ENCODE assay signal across 13 cellular contexts in genomic region chr16:2471653-2472487, GRCh38. TPM values are rescaled to one million over a fixed set of nuclear protein-coding genes. Genes with fewer than 3 reads are reported as not detected.
A peak's percentile ranks its signal among the peaks of the same experiment; 100 is the strongest.
DNase-seq lines count a peak whose midpoint lies in the region; ATAC-seq, FAIRE-seq and TF ChIP-seq lines count a peak whose summit lies in the region.
"Had no signal": no experiment of that assay in that cellular context is flagged by ENCODE, and none has a peak within 500 bp of the region (broad histone marks: within the 10 kb centered on the region; RNA-seq: fewer than 3 reads in every experiment).

No MANE protein-coding gene starts in this region.

- ATAC-seq in heart right ventricle, result no peak
- no peak for ATAC-seq in left cardiac atrium
- peak; percentile 63 for ATAC-seq in left lobe of liver

- H3K4me3 ChIP-seq in heart right ventricle (peak overlapping the region in 8 of 10 donors; percentile 2 to 39 (median 26)), ascending aorta (peak overlapping the region; percentile 21 to 30), urinary bladder (ENCODE audit: low read depth, low read length) (peak overlapping the region; percentile 10)

- intact Hi-C loops in heart right ventricle (cut with DNase I), result no loop called here
- intact Hi-C loops in left cardiac atrium (cut with DNase I), result no loop called here
- intact Hi-C loops in ascending aorta (cut with DNase I), result no loop called here

- no peak for DNase-seq in heart right ventricle
- DNase-seq in left cardiac atrium, result no peak
- DNase-seq in ascending aorta (ENCODE audit: low spot score in 2 of 2), result no peak
- DNase-seq in left lobe of liver (ENCODE audit: low spot score), result peak; percentile 90
- no peak for DNase-seq in activated CD4-positive, CD25-positive, alpha-beta regulatory T cell (lab: John Stamatoyannopoulos, UW)
- DNase-seq in D721Med (ENCODE audit: insufficient read length, low spot score), result no peak
- no peak for DNase-seq in SIG-M5 treated with dmso at 0.1 percent for 504 hours (lab: John Stamatoyannopoulos, UW; ENCODE audit: unreplicated experiment)
- DNase-seq: activated CD4-positive, CD25-positive, alpha-beta regulatory T cell treated with anti-CD3 and anti-CD28 coated beads, Interleukin-2, amount 50 U/mL, for 72 hours; naive B cell; NCI-H774 had no signal

- H3K4me1 ChIP-seq in heart right ventricle (peaks cover 27 to 72% (median 61%) of the 10 kb centered on the region in 9 donors), ascending aorta (peaks cover 24 to 42% of the 10 kb centered on the region in 2 donors), urinary bladder (ENCODE audit: insufficient read depth) (peaks cover 2% of the 10 kb centered on the region)

- FAIRE-seq in D721Med (lab: Jason Lieb, UNC), result no peak
- FAIRE-seq: H54 had no signal

- H3K27me3 ChIP-seq in heart right ventricle (peaks cover 11 to 67% (median 42%) of the 10 kb centered on the region in 7 donors), ascending aorta (peaks cover 12% of the 10 kb centered on the region)

- 35 to 39% methylated on average over 61 of the region's 61 CpGs for WGBS in heart right ventricle, 2 donors
- 38% methylated on average over 61 of the region's 61 CpGs for WGBS in urinary bladder

- no peaks in the 10 kb centered on the region for H3K36me3 ChIP-seq in heart right ventricle
- no peaks in the 10 kb centered on the region for H3K36me3 ChIP-seq in ascending aorta
- no peaks in the 10 kb centered on the region for H3K36me3 ChIP-seq in urinary bladder (ENCODE audit: insufficient read depth)

- H3K27ac ChIP-seq in heart right ventricle, result no peak overlapping the region
- no peak overlapping the region for H3K27ac ChIP-seq in ascending aorta
- H3K27ac ChIP-seq in urinary bladder (ENCODE audit: low read depth), result no peak overlapping the region
- H3K27ac ChIP-seq: HL-60 had no signal

- no peaks in the 10 kb centered on the region for H3K9me3 ChIP-seq in heart right ventricle
- no peaks in the 10 kb centered on the region for H3K9me3 ChIP-seq in ascending aorta

- TF ChIP-seq CTCF in heart right ventricle (IDR thresholded peaks at IDR 0.05) (no peak), ascending aorta (IDR thresholded peaks at IDR 0.05) (no peak), D721Med (IDR thresholded peaks at IDR 0.05; ENCODE audit: insufficient read depth, missing control alignments) (no peak)

RNA-seq across cellular contexts. Expression of gene NTN3, which starts 0.8 kb away (rescaled TPM):
- total RNA-seq in heart right ventricle, result under 1 TPM in 3 of 10 donors, not detected in 7; 0.12 to 0.18 (median 0.17) TPM
- not detected for polyA plus RNA-seq in heart right ventricle
- under 1 TPM; 0.39 to 0.65 TPM for total RNA-seq in left cardiac atrium
- not detected for total RNA-seq in ascending aorta
- 3.6 TPM for total RNA-seq in left lobe of liver
- total RNA-seq in urinary bladder, result 5.2 TPM
- polyA plus RNA-seq in urinary bladder, result 0.19 TPM

RNA-seq across cellular contexts. Expression of gene TBC1D24, which starts 3.1 kb away (rescaled TPM):
- 10 to 100 TPM in 4 of 10 donors, 1 to 10 TPM in 6; 6.2 to 14.9 (median 9.2) TPM for total RNA-seq in heart right ventricle
- 1 to 10 TPM; 3.4 to 5.4 TPM for polyA plus RNA-seq in heart right ventricle
- total RNA-seq in left cardiac atrium, result 10 to 100 TPM in 1 of 2 donors, 1 to 10 TPM in 1; 9.8 to 15.1 TPM
- 22.5 TPM for total RNA-seq in ascending aorta
- 32.5 TPM for total RNA-seq in left lobe of liver
- total RNA-seq in urinary bladder, result 11.2 TPM
- polyA plus RNA-seq in urinary bladder, result 5.8 TPM

RNA-seq across cellular contexts. Expression of gene TEDC2, which starts 12.0 kb away (rescaled TPM):
- total RNA-seq in heart right ventricle (1 to 10 TPM in 4 of 10 donors, under 1 TPM in 6; 0.47 to 1.9 (median 0.95) TPM), left cardiac atrium (1 to 10 TPM in 1 of 2 donors, under 1 TPM in 1; 0.47 to 2.8 TPM), ascending aorta (not detected), left lobe of liver (0.63 TPM), urinary bladder (2.4 TPM)
- polyA plus RNA-seq in heart right ventricle (1 to 10 TPM in 1 of 2 donors, under 1 TPM in 1; 0.29 to 2.3 TPM), urinary bladder (1.1 TPM)

RNA-seq across cellular contexts. Expression of gene ATP6V0C, which starts 41.9 kb away (rescaled TPM):
- 100 to 1,000 TPM; 104 to 209 (median 130) TPM for total RNA-seq in heart right ventricle
- 100 to 1,000 TPM in 1 of 2 donors, 10 to 100 TPM in 1; 58.5 to 243 TPM for polyA plus RNA-seq in heart right ventricle
- total RNA-seq in left cardiac atrium, result 100 to 1,000 TPM; 162 to 197 TPM
- total RNA-seq in ascending aorta, result 91.9 TPM
- 87.0 TPM for total RNA-seq in left lobe of liver
- 15.0 TPM for total RNA-seq in urinary bladder
- polyA plus RNA-seq in urinary bladder, result 193 TPM

RNA-seq across cellular contexts. Expression of gene CCNF, which starts 42.6 kb away (rescaled TPM):
- total RNA-seq in heart right ventricle, result 1 to 10 TPM in 6 of 10 donors, under 1 TPM in 4; 0.62 to 3.4 (median 1.1) TPM
- under 1 TPM; 0.51 to 0.93 TPM for polyA plus RNA-seq in heart right ventricle
- total RNA-seq in left cardiac atrium, result 1 to 10 TPM; 1.6 to 2.1 TPM
- 0.43 TPM for total RNA-seq in ascending aorta
- total RNA-seq in left lobe of liver, result 2.0 TPM
- 9.6 TPM for total RNA-seq in urinary bladder
- 2.2 TPM for polyA plus RNA-seq in urinary bladder
